21 cellular contexts compared by ENCODE assay signal in genomic region chr2:163692081-163692480, GRCh38. TPM values are rescaled to one million over a fixed set of nuclear protein-coding genes. Genes with fewer than 3 reads are reported as not detected.
DNase-seq lines count a peak whose midpoint lies in the region; ATAC-seq and TF ChIP-seq lines count a peak whose summit lies in the region.
"Had no signal": no experiment of that assay in that cellular context is flagged by ENCODE, and none has a peak within 500 bp of the region (broad histone marks: within the 10 kb centered on the region; RNA-seq: fewer than 3 reads in every experiment).

No MANE protein-coding gene starts in this region.

- no peaks in the 10 kb centered on the region for H3K36me3 Mint-ChIP-seq in nephron progenitor cell (ENCODE audit: low read depth)
- H3K36me3 Mint-ChIP-seq: activated naive CD8-positive, alpha-beta T cell treated with anti-CD3 and anti-CD28 coated beads for 36 hours; natural killer cell treated with Interleukin-12 subunit alpha and Interleukin-12 subunit beta and Interleukin-15 and Interleukin-18, amount 100 ng/mL, for 72 hours had no signal

- POLR2A ChIA-PET in Panc1 (lab: Charles Lee) = no interaction called here

- no peak overlapping the region for H3K4me3 Mint-ChIP-seq in nephron progenitor cell
- H3K4me3 Mint-ChIP-seq: activated naive CD8-positive, alpha-beta T cell treated with anti-CD3 and anti-CD28 coated beads for 36 hours; natural killer cell treated with Interleukin-12 subunit alpha and Interleukin-12 subunit beta and Interleukin-15 and Interleukin-18, amount 100 ng/mL, for 72 hours; stimulated activated naive CD8-positive, alpha-beta T cell treated with anti-CD3 and anti-CD28 coated beads, Interleukin-15, Interleukin-2, amounts not matched to agents 100 ng/mL and 50 ng/mL, for 24 hours had no signal

- no TSS peak for BruUV-seq in Panc1 (replicated peaks; lab: Mats Ljungman, UMichigan)

- peaks cover 4% of the 10 kb centered on the region for H3K27me3 Mint-ChIP-seq in nephron progenitor cell (ENCODE audit: low read depth, poor library complexity)
- H3K27me3 Mint-ChIP-seq: activated naive CD8-positive, alpha-beta T cell treated with anti-CD3 and anti-CD28 coated beads for 36 hours; natural killer cell treated with Interleukin-12 subunit alpha and Interleukin-12 subunit beta and Interleukin-15 and Interleukin-18, amount 100 ng/mL, for 72 hours; stimulated activated naive CD8-positive, alpha-beta T cell treated with anti-CD3 and anti-CD28 coated beads, Interleukin-15, Interleukin-2, amounts not matched to agents 100 ng/mL and 50 ng/mL, for 24 hours had no signal

- intact Hi-C loops in Panc1 (cut with micrococcal nuclease; ENCODE audit: unreplicated experiment) = no loop called here
- intact Hi-C loops in spleen (cut with DNase I; ENCODE audit: low total_unique reads) = no loop called here

- ATAC-seq in Panc1 (no peak), foreskin keratinocyte (no peak), HG03045 (IDR thresholded peaks at IDR 0.05; ENCODE audit: unreplicated experiment) (no peak)
- ATAC-seq: natural killer cell treated with Interleukin-12 subunit alpha and Interleukin-12 subunit beta and Interleukin-15 and Interleukin-18, amount 100 ng/mL, for 72 hours had no signal

- no peak overlapping the region for H3K4me3 ChIP-seq in ACC112 (ENCODE audit: low read depth, low read length)
- no peak overlapping the region for H3K4me3 ChIP-seq in Panc1 (ENCODE audit: low read depth in 2 of 2, low read length in 2 of 2)
- H3K4me3 ChIP-seq in spleen = no peak overlapping the region

- no peaks in the 10 kb centered on the region for H3K27me3 ChIP-seq in ACC112 (ENCODE audit: insufficient read depth, low read length)
- H3K27me3 ChIP-seq in Panc1 (ENCODE audit: control insufficient read depth, insufficient read depth, low read length) = no peaks in the 10 kb centered on the region
- H3K27me3 ChIP-seq in foreskin keratinocyte = no peaks in the 10 kb centered on the region
- H3K27me3 ChIP-seq in spleen (replicated peaks in 1 of 7) = no peaks in the 10 kb centered on the region

- peak; percentile 4; the same call in 1 of the 2 replicates for TF ChIP-seq CTCF in Panc1 (IDR thresholded peaks at IDR 0.05)
- peak; percentile 31 for TF ChIP-seq CTCF in foreskin keratinocyte (conservative IDR thresholded peaks at IDR 0.05)
- TF ChIP-seq CTCF in spleen (IDR thresholded peaks at IDR 0.05 in 8 of 11, conservative IDR thresholded peaks at IDR 0.05 in 3 of 11) = no peak
- no peak for TF ChIP-seq CTCF in nephron progenitor cell (IDR thresholded peaks at IDR 0.05)

- H3K9me3 ChIP-seq in Panc1 (ENCODE audit: control insufficient read depth, insufficient read depth, low read depth, low read length) (no peaks in the 10 kb centered on the region), spleen (no peaks in the 10 kb centered on the region)

- no peaks in the 10 kb centered on the region for H3K9me3 Mint-ChIP-seq in nephron progenitor cell
- H3K9me3 Mint-ChIP-seq: activated T-helper 2 cell treated with anti-CD3 and anti-CD28 coated beads, Interferon-gamma antibody, Interleukin-2, Interleukin-4, amounts not matched to agents 10 μg/mL and 5 μg/mL and 100 μg/mL, durations not matched to agents 14 hours and 24 hours and 36 hours had no signal

- H3K27ac Mint-ChIP-seq in nephron progenitor cell = no peak overlapping the region
- H3K27ac Mint-ChIP-seq: activated naive CD8-positive, alpha-beta T cell treated with anti-CD3 and anti-CD28 coated beads for 36 hours; activated T-helper 2 cell treated with anti-CD3 and anti-CD28 coated beads, Interferon-gamma antibody, Interleukin-2, Interleukin-4, amounts not matched to agents 10 μg/mL and 5 μg/mL and 100 μg/mL, durations not matched to agents 14 hours and 24 hours and 36 hours; natural killer cell treated with Interleukin-12 subunit alpha and Interleukin-12 subunit beta and Interleukin-15 and Interleukin-18, amount 100 ng/mL, for 72 hours; stimulated activated naive CD8-positive, alpha-beta T cell treated with anti-CD3 and anti-CD28 coated beads, Interleukin-15, Interleukin-2, amounts not matched to agents 100 ng/mL and 50 ng/mL, for 24 hours had no signal

- peaks cover 18% of the 10 kb centered on the region for H3K79me2 ChIP-seq in ACC112 (ENCODE audit: control insufficient read depth, insufficient read depth, low read length, unreplicated experiment)

- H2AFZ ChIP-seq in ACC112 (ENCODE audit: low read length, unreplicated experiment) = peak overlapping the region; percentile 59

- no peak for DNase-seq in Panc1 (ENCODE audit: low read depth, low spot score)
- DNase-seq in foreskin keratinocyte = no peak
- DNase-seq in spleen = no peak
- DNase-seq in NCI-H187 (lab: John Stamatoyannopoulos, UW) = no peak
- DNase-seq in NCI-H2171 treated with DMSO at 0.1 percent for 48 hours (lab: John Stamatoyannopoulos, UW) = no peak
- DNase-seq in nephron progenitor cell = no peak
- DNase-seq: activated CD4-positive, alpha-beta T cell treated with anti-CD3 and anti-CD28 coated beads for 4 hours; activated naive CD8-positive, alpha-beta T cell treated with anti-CD3 and anti-CD28 coated beads for 36 hours; foreskin melanocyte; midbrain; NCI-H1694; posterior cingulate gyrus; small intestine; stimulated activated CD4-positive, alpha-beta T cell treated with anti-CD3 and anti-CD28 coated beads, Interleukin-4, amount 100 ng/mL, for 24 hours; T-helper 1 cell had no signal

- no peak for TF ChIP-seq POLR2A in spleen (IDR thresholded peaks at IDR 0.05)

- in situ Hi-C loops in Panc1 (cut with HindIII; ENCODE audit: low pct_unique_long_range_greater_than_20kb, low sequenced_read_pairs) = no loop called here

- no peaks in the 10 kb centered on the region; the same call in 1 of the 2 replicates for H3K36me3 ChIP-seq in ACC112 (ENCODE audit: insufficient read depth, low read length)
- no peaks in the 10 kb centered on the region for H3K36me3 ChIP-seq in Panc1 (ENCODE audit: control insufficient read depth, insufficient read depth, low read length)
- H3K36me3 ChIP-seq in spleen = no peaks in the 10 kb centered on the region

- H3K27ac ChIP-seq in ACC112 (ENCODE audit: low read depth, low read length) (peak overlapping the region; percentile 50), Panc1 (ENCODE audit: low read length) (no peak overlapping the region), foreskin keratinocyte (no peak overlapping the region), spleen (peak overlapping the region in 5 of 8 donors; percentile 3 to 53 (median 46))
- H3K27ac ChIP-seq: C4-2B had no signal

- H3K4me1 Mint-ChIP-seq in nephron progenitor cell = peaks cover 24% of the 10 kb centered on the region
- H3K4me1 Mint-ChIP-seq: activated naive CD8-positive, alpha-beta T cell treated with anti-CD3 and anti-CD28 coated beads for 36 hours had no signal

- CTCF ChIA-PET in Panc1 (lab: Charles Lee) = no interaction called here

- H3K4me1 ChIP-seq in ACC112 (ENCODE audit: control insufficient read depth, insufficient read depth, low read length, unreplicated experiment) = peaks cover 29% of the 10 kb centered on the region
- no peaks in the 10 kb centered on the region for H3K4me1 ChIP-seq in Panc1 (ENCODE audit: control insufficient read depth, insufficient read depth, low read length)
- H3K4me1 ChIP-seq in foreskin keratinocyte = no peaks in the 10 kb centered on the region
- H3K4me1 ChIP-seq in spleen = no peaks in the 10 kb centered on the region

RNA-seq across cellular contexts. Expression of gene FIGN, which starts 43.7 kb away (rescaled TPM):
- total RNA-seq in Panc1 (2021; ENCODE audit: unreplicated experiment) (19.5 TPM), foreskin keratinocyte (3.3 and 4.4 TPM in 2 replicates), spleen (10 to 100 TPM in 4 of 7 donors, 1 to 10 TPM in 3; 4.5 to 22.6 (median 11.5) TPM)
- polyA plus RNA-seq in Panc1 (2012; ENCODE audit: insufficient read length) = 6.1 TPM
- polyA plus RNA-seq in foreskin keratinocyte (0.57 and 0.95 TPM in 2 replicates), spleen (1 to 10 TPM in 1 of 3 donors, under 1 TPM in 2; 0.50 to 2.2 (median 0.80) TPM)
- total RNA-seq: activated naive CD8-positive, alpha-beta T cell treated with anti-CD3 and anti-CD28 coated beads for 36 hours; activated T-helper 2 cell treated with anti-CD3 and anti-CD28 coated beads, Interferon-gamma antibody, Interleukin-2, Interleukin-4, amounts not matched to agents 10 μg/mL and 5 μg/mL and 100 μg/mL, durations not matched to agents 14 hours and 24 hours and 36 hours; natural killer cell treated with Interleukin-12 subunit alpha and Interleukin-12 subunit beta and Interleukin-15 and Interleukin-18, amount 100 ng/mL, for 72 hours had no signal

Comparison
In these comparisons a context has a peak if more than half of its experiments do, and no peak if none do; other contexts are left out.
1. H3K27ac ChIP-seq: peak in ACC112 (single experiment) and spleen (5 of 8); none in Panc1 (single experiment) and foreskin keratinocyte (single experiment).
2. CTCF ChIP-seq: peak in Panc1 (single experiment) and foreskin keratinocyte (single experiment); none in spleen (0 of 11) and nephron progenitor cell (single experiment).